8 cellular contexts compared by ENCODE assay signal in genomic region chr11:119381186-119381988, GRCh38. TPM values are rescaled to one million over a fixed set of nuclear protein-coding genes. Genes with fewer than 3 reads are reported as not detected.
DNase-seq lines count a peak whose midpoint lies in the region; TF ChIP-seq lines count a peak whose summit lies in the region.

Gene USP2 (minus strand): TSS chr11:119381690. CDS start chr11:119373480, 8,210 bp downstream.

- H4K20me1 ChIP-seq in neural progenitor cell (ENCODE audit: low read depth): peaks cover 6% of the 10 kb centered on the region

- H3K9ac ChIP-seq in neural progenitor cell (no peak within 1 kb of the TSS), stomach smooth muscle (ENCODE audit: low read length in 2 of 2) (peak within 1 kb of the TSS; percentile 60 to 88)

- no peaks in the 10 kb centered on the region for H3K36me3 ChIP-seq in SJCRH30
- H3K36me3 ChIP-seq in neural progenitor cell: no peaks in the 10 kb centered on the region
- H3K36me3 ChIP-seq in stomach smooth muscle (ENCODE audit: control insufficient read depth in 2 of 2, insufficient read depth in 2 of 2, low read length in 2 of 2): no peaks in the 10 kb centered on the region

- peak within 1 kb of the TSS; percentile 91 for H3K4me2 ChIP-seq in neural progenitor cell

- H3K79me2 ChIP-seq in neural progenitor cell (ENCODE audit: low read depth): no peaks in the 10 kb centered on the region

- no peaks in the 10 kb centered on the region for H3K9me3 ChIP-seq in SJCRH30 (replicated peaks)
- no peaks in the 10 kb centered on the region for H3K9me3 ChIP-seq in neural progenitor cell (ENCODE audit: low read depth)
- no peaks in the 10 kb centered on the region for H3K9me3 ChIP-seq in stomach smooth muscle (ENCODE audit: control insufficient read depth in 2 of 2, low read length in 2 of 2)

- H3K27ac Mint-ChIP-seq in neural progenitor cell: no peak within 1 kb of the TSS

- peak; percentile 84 for TF ChIP-seq CTCF in HFF-Myc (IDR thresholded peaks at IDR 0.05; ENCODE audit: low read depth, low read length, missing control alignments)
- peak; percentile 85 for TF ChIP-seq CTCF in neural progenitor cell (IDR thresholded peaks at IDR 0.05)

- peaks cover 48% of the 10 kb centered on the region for H3F3A ChIP-seq in neural progenitor cell (ENCODE audit: low read depth)

- H2AFZ ChIP-seq in neural progenitor cell (replicated peaks): peak within 1 kb of the TSS; percentile 80

- peaks cover 6% of the 10 kb centered on the region for H3K27me3 Mint-ChIP-seq in neural progenitor cell (ENCODE audit: insufficient read depth, low read depth)

- no peaks in the 10 kb centered on the region for H3K36me3 Mint-ChIP-seq in neural progenitor cell

- H3K4me3 ChIP-seq in HFF-Myc (replicated peaks; ENCODE audit: low read depth, low read length) (peak within 1 kb of the TSS; percentile 55), SJCRH30 (peak within 1 kb of the TSS; percentile 61), neural progenitor cell (peak within 1 kb of the TSS; percentile 57), stomach smooth muscle (ENCODE audit: low read length in 2 of 2) (peak within 1 kb of the TSS; percentile 74 to 86)

- peaks cover 18% of the 10 kb centered on the region for H3K4me1 ChIP-seq in SJCRH30
- peaks cover 46% of the 10 kb centered on the region for H3K4me1 ChIP-seq in neural progenitor cell
- peaks cover 33% of the 10 kb centered on the region for H3K4me1 ChIP-seq in stomach smooth muscle (ENCODE audit: control insufficient read depth, insufficient read depth, low read length)

- H3K27ac ChIP-seq in SJCRH30 (peak within 1 kb of the TSS; percentile 30), neural progenitor cell (no peak within 1 kb of the TSS), stomach smooth muscle (ENCODE audit: low read length) (peak within 1 kb of the TSS; percentile 67)

- H3K27me3 ChIP-seq in SJCRH30: no peaks in the 10 kb centered on the region
- peaks cover 22% of the 10 kb centered on the region for H3K27me3 ChIP-seq in neural progenitor cell
- no peaks in the 10 kb centered on the region for H3K27me3 ChIP-seq in stomach smooth muscle (ENCODE audit: control insufficient read depth in 1 of 2, insufficient read depth in 2 of 2, low read length in 2 of 2)

- peaks cover 28% of the 10 kb centered on the region for H3K4me1 Mint-ChIP-seq in neural progenitor cell

- DNase-seq in GF-D8 (lab: John Stamatoyannopoulos, UW) (peak; percentile 100), HFF-Myc (ENCODE audit: extremely low read depth, low read depth) (peak; percentile 93), MV-4-11 (lab: John Stamatoyannopoulos, UW) (peak; percentile 92), SJCRH30 (peak; percentile 90 to 93), foreskin melanocyte (peak; percentile 86), neural progenitor cell (ENCODE audit: low spot score) (peak; percentile 96)
- DNase-seq in activated naive CD4-positive, alpha-beta T cell treated with Interleukin-2 at 50 U/mL for 16 hours: peak; percentile 97

- no peak within 1 kb of the TSS for H3K4me3 Mint-ChIP-seq in neural progenitor cell

- no peaks in the 10 kb centered on the region for H3K9me3 Mint-ChIP-seq in neural progenitor cell

RNA-seq across cellular contexts. Expression of gene USP2, which starts in this region (rescaled TPM):
- total RNA-seq in SJCRH30 (2014; rRNA removed; shearing (Covaris generic)): 2.1 and 2.4 TPM in 2 replicates
- 2.1 and 2.6 TPM in 2 replicates for total RNA-seq in neural progenitor cell (ENCODE audit: low replicate concordance)
